ENCODE assay signal across 8 cellular contexts in genomic region chr9:95313010-95313498, GRCh38. TPM values are rescaled to one million over a fixed set of nuclear protein-coding genes. Genes with fewer than 3 reads are reported as not detected.
DNase-seq lines count a peak whose midpoint lies in the region; ATAC-seq lines count a peak whose summit lies in the region.

No MANE protein-coding gene starts in this region.

- no peaks in the 10 kb centered on the region for H3K36me3 Mint-ChIP-seq in activated naive CD4-positive, alpha-beta T cell treated with anti-CD3 and anti-CD28 coated beads, Interleukin-2, amount 50 U/mL, for 24 hours
- peaks cover 4% of the 10 kb centered on the region for H3K36me3 Mint-ChIP-seq in stimulated activated naive CD8-positive, alpha-beta T cell treated with anti-CD3 and anti-CD28 coated beads, Interleukin-15, Interleukin-2, amounts not matched to agents 100 ng/mL and 50 ng/mL, for 24 hours (ENCODE audit: low read depth)

- H3K9me3 Mint-ChIP-seq in activated naive CD4-positive, alpha-beta T cell treated with anti-CD3 and anti-CD28 coated beads, Interleukin-2, amount 50 U/mL, for 24 hours: no peaks in the 10 kb centered on the region
- no peaks in the 10 kb centered on the region for H3K9me3 Mint-ChIP-seq in stimulated activated naive CD8-positive, alpha-beta T cell treated with anti-CD3 and anti-CD28 coated beads, Interleukin-15, Interleukin-2, amounts not matched to agents 100 ng/mL and 50 ng/mL, for 24 hours

- no peak overlapping the region for H3K27ac Mint-ChIP-seq in activated naive CD4-positive, alpha-beta T cell treated with anti-CD3 and anti-CD28 coated beads, Interleukin-2, amount 50 U/mL, for 24 hours
- H3K27ac Mint-ChIP-seq in stimulated activated naive CD8-positive, alpha-beta T cell treated with anti-CD3 and anti-CD28 coated beads, Interleukin-15, Interleukin-2, amounts not matched to agents 100 ng/mL and 50 ng/mL, for 24 hours: no peak overlapping the region

- peaks cover 12% of the 10 kb centered on the region for H3K4me1 Mint-ChIP-seq in activated naive CD4-positive, alpha-beta T cell treated with anti-CD3 and anti-CD28 coated beads, Interleukin-2, amount 50 U/mL, for 24 hours
- H3K4me1 Mint-ChIP-seq in stimulated activated naive CD8-positive, alpha-beta T cell treated with anti-CD3 and anti-CD28 coated beads, Interleukin-15, Interleukin-2, amounts not matched to agents 100 ng/mL and 50 ng/mL, for 24 hours (ENCODE audit: low read depth): peaks cover 17% of the 10 kb centered on the region

- no peak for ATAC-seq in HG02759 (IDR thresholded peaks at IDR 0.05; ENCODE audit: unreplicated experiment)

- peak overlapping the region; percentile 47 for H3K4me3 Mint-ChIP-seq in activated naive CD4-positive, alpha-beta T cell treated with anti-CD3 and anti-CD28 coated beads, Interleukin-2, amount 50 U/mL, for 24 hours
- peak overlapping the region; percentile 53 for H3K4me3 Mint-ChIP-seq in stimulated activated naive CD8-positive, alpha-beta T cell treated with anti-CD3 and anti-CD28 coated beads, Interleukin-15, Interleukin-2, amounts not matched to agents 100 ng/mL and 50 ng/mL, for 24 hours

- H3K27me3 Mint-ChIP-seq in activated naive CD4-positive, alpha-beta T cell treated with anti-CD3 and anti-CD28 coated beads, Interleukin-2, amount 50 U/mL, for 24 hours: peaks cover 8% of the 10 kb centered on the region
- H3K27me3 Mint-ChIP-seq in stimulated activated naive CD8-positive, alpha-beta T cell treated with anti-CD3 and anti-CD28 coated beads, Interleukin-15, Interleukin-2, amounts not matched to agents 100 ng/mL and 50 ng/mL, for 24 hours: peaks cover 5% of the 10 kb centered on the region

- no peak for DNase-seq in activated naive CD4-positive, alpha-beta T cell (lab: John Stamatoyannopoulos, UW)
- DNase-seq in NCI-H526 treated with DMSO at 0.1 percent for 48 hours (lab: John Stamatoyannopoulos, UW) (peak; percentile 87), cerebellum (ENCODE audit: low spot score) (peak; percentile 80), kidney tubule cell (ENCODE audit: low spot score) (peak; percentile 87), middle frontal gyrus (ENCODE audit: extremely low spot score, low spot score) (no peak)

RNA-seq across cellular contexts. Expression of gene FANCC, which starts 4.5 kb away (rescaled TPM):
- total RNA-seq in cerebellum: 27.0 TPM

Comparison
In these comparisons a context has a peak if more than half of its experiments do, and no peak if none do; other contexts are left out.
1. DNase-seq: peak in NCI-H526 treated with DMSO at 0.1 percent for 48 hours (single experiment), cerebellum (single experiment) and kidney tubule cell (single experiment); none in activated naive CD4-positive, alpha-beta T cell (0 of 4) and middle frontal gyrus (single experiment).